Comparison of ENCODE assay signal across 8 cellular contexts in the genomic region with DNA sequence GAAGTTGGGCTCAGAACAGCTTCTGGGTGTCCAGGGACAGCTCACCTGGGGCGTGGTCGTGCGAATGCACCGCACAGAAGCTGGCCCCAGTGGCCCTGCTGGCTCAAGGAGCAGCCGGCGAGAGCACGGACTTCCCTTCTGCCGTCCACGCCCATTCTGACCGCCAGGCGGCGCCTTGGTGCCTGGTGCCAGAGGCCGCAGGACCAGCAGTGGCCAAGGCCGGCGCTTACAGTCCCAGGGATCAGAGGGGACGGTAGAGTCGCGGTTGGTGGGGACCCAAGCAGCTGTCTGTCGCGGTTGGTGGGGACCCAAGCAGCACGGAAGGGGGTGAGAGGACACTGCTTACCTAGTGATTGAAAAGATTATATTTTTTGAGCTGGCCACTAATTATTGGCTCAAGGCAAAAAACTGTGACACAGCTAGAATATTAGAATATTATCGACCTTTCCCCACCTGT. TPM values are rescaled to one million over a fixed set of nuclear protein-coding genes. Genes with fewer than 3 reads are reported as not detected.
A peak's percentile ranks its signal among the peaks of the same experiment; 100 is the strongest.
DNase-seq lines count a peak whose midpoint lies in the region; ATAC-seq, FAIRE-seq and TF ChIP-seq lines count a peak whose summit lies in the region.

No MANE protein-coding gene starts in this region.

- peak; percentile 86 for ATAC-seq in Right ventricle myocardium superior (ENCODE audit: poor library complexity)
- ATAC-seq in HG02981 (IDR thresholded peaks at IDR 0.05; ENCODE audit: unreplicated experiment): no peak

- DNase-seq in AG09319 (ENCODE audit: extremely low read depth, low read depth): no peak
- peak; percentile 90 for DNase-seq in H54 (ENCODE audit: insufficient read length, low spot score)
- no peak for DNase-seq in RWPE1 (ENCODE audit: low spot score)
- DNase-seq in activated gamma-delta T cell treated with anti-CD3 and anti-CD28 coated beads, Interleukin-2, amount 50 U/mL, for 16 hours (ENCODE audit: low read depth): peak; percentile 34
- DNase-seq in Right ventricle myocardium superior: peak; percentile 87
- DNase-seq in posterior cingulate gyrus: peak in 9 of 10 donors; percentile 43 to 95 (median 73)
- DNase-seq in NCI-H2081 (lab: John Stamatoyannopoulos, UW): no peak

- intact Hi-C loops in Right ventricle myocardium superior (cut with DNase I) (no loop called here), posterior cingulate gyrus (cut with DNase I) (no loop called here)

- TF ChIP-seq CTCF in AG09319 (IDR thresholded peaks at IDR 0.05; ENCODE audit: low read depth, low read length) (peak; percentile 87), RWPE1 (conservative IDR thresholded peaks at IDR 0.05; ENCODE audit: low read depth) (peak; percentile 33)

- TF ChIP-seq POLR2A in H54 (IDR thresholded peaks at IDR 0.05; ENCODE audit: low read depth, low read length): no peak

- peak; percentile 80 for FAIRE-seq in H54 (lab: Jason Lieb, UNC)

- H3K27ac ChIP-seq in RWPE1: no peak overlapping the region

- POLR2A ChIA-PET in RWPE1 (lab: Yijun Ruan, JAX; ENCODE audit: low non-redundant PET): interaction anchor here (0.6 kb wide), 1 partner anchor 19 kb away, joined by 6 read pairs; no protein-coding TSS in a partner anchor

- CTCF ChIA-PET in RWPE1 (lab: Yijun Ruan, JAX): interaction anchor here (0.5 to 2.0 kb wide), 7 partner anchors 16 to 733 kb away, joined by 3 to 8 read pairs (median 4); a partner anchor contains a TSS

RNA-seq across cellular contexts. Expression of a gene that starts 25.7 kb away (rescaled TPM):
- 7.7 TPM for total RNA-seq in Right ventricle myocardium superior

Comparison
In these comparisons a context has a peak if more than half of its experiments do, and no peak if none do; other contexts are left out.
1. DNase-seq: peak in H54 (single experiment), activated gamma-delta T cell treated with anti-CD3 and anti-CD28 coated beads, Interleukin-2, amount 50 U/mL, for 16 hours (single experiment), Right ventricle myocardium superior (single experiment) and posterior cingulate gyrus (9 of 10); none in AG09319 (single experiment), RWPE1 (single experiment) and NCI-H2081 (0 of 2).